8 cellular contexts compared by ENCODE assay signal in the genomic region with DNA sequence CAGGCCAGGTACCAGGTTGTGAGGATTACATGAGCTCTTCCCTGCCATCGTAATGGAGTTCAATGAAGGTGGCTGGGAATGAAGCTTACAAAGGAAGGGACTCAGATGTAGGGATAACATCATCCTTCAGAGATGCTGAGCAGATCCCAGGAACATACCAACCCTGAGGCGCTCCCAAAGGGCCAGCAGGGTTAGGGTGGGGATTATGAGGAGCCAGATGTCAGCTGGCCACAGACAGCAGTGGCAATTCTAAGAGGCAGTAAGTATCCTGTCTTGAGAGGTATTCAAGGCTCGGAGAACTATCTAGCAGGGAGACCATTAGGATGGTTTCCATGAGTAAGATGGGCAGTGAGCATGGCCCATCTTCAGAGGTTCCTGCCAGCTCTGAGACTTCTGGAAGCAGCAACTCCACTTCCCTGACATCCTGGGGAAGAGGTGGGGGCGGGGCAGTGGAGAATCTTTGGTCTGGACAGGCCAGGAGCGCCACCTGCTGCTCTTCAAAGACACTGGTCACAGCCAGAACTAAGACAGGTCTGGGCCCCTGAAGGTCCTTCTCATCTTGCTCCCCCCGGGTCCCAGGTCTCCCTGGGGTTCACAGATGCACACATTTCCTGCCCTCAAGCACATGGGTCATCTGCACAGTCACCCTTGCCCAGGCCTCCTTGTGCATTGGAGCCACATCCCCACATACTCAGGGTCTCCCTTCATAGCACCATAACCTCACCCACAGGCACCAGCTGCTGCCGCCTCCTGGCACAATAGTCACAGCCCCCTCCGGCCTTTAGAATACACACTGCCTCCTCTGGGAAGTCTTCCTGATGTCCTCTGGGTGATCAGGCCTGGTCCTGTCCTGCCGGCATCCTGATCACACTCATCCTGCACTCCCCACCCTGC. TPM values are rescaled to one million over a fixed set of nuclear protein-coding genes. Genes with fewer than 3 reads are reported as not detected.
A peak's percentile ranks its signal among the peaks of the same experiment; 100 is the strongest.
DNase-seq lines count a peak whose midpoint lies in the region; ATAC-seq and TF ChIP-seq lines count a peak whose summit lies in the region.

No MANE protein-coding gene starts in this region.

- peak; percentile 100 for TF ChIP-seq RAD21 in Ishikawa (IDR thresholded peaks at IDR 0.05; ENCODE audit: low read depth)

- peak; percentile 89 for TF ChIP-seq CTCF in OCI-LY1 (IDR thresholded peaks at IDR 0.05; ENCODE audit: low read length)
- TF ChIP-seq CTCF in fibroblast of the aortic adventitia (IDR thresholded peaks at IDR 0.05; ENCODE audit: insufficient read depth, low read length) = peak; percentile 89
- peak; percentile 77 for TF ChIP-seq CTCF in nephron progenitor cell (IDR thresholded peaks at IDR 0.05)
- TF ChIP-seq CTCF in thyroid gland (IDR thresholded peaks at IDR 0.05) = peak; percentile 60 to 92 (median 88)

- no peak overlapping the region for H2AFZ ChIP-seq in OCI-LY1 (ENCODE audit: low read length)

- H3K36me3 Mint-ChIP-seq in activated T-cell treated with anti-CD3 and anti-CD28 coated beads, Interleukin-2, amount 50 U/mL, for 72 hours (ENCODE audit: insufficient read depth in 2 of 2) = peaks cover 0 to 3% of the 10 kb centered on the region in 2 donors
- H3K36me3 Mint-ChIP-seq in nephron progenitor cell (ENCODE audit: low read depth) = no peaks in the 10 kb centered on the region

- H3K27ac ChIP-seq in OCI-LY1 (ENCODE audit: low read depth, low read length, poor library complexity, severe bottlenecking) (no peak overlapping the region), thyroid gland (no peak overlapping the region)

- H3K27me3 ChIP-seq in OCI-LY1 (ENCODE audit: insufficient read depth, low read length) (peaks cover 8% of the 10 kb centered on the region; the same call in 1 of the 2 replicates), thyroid gland (no peaks in the 10 kb centered on the region)

- no peak overlapping the region for H3K4me3 Mint-ChIP-seq in activated T-cell treated with anti-CD3 and anti-CD28 coated beads, Interleukin-2, amount 50 U/mL, for 72 hours
- H3K4me3 Mint-ChIP-seq in nephron progenitor cell = no peak overlapping the region

- no peaks in the 10 kb centered on the region for H3K9me3 ChIP-seq in OCI-LY1 (ENCODE audit: low read length)
- H3K9me3 ChIP-seq in thyroid gland = no peaks in the 10 kb centered on the region

- no peaks in the 10 kb centered on the region for H4K20me1 ChIP-seq in OCI-LY1 (ENCODE audit: insufficient read depth, low read length)

- H3K9me3 Mint-ChIP-seq in activated T-cell treated with anti-CD3 and anti-CD28 coated beads, Interleukin-2, amount 50 U/mL, for 72 hours = no peaks in the 10 kb centered on the region
- no peaks in the 10 kb centered on the region for H3K9me3 Mint-ChIP-seq in nephron progenitor cell

- peaks cover 5% of the 10 kb centered on the region for H3K4me1 Mint-ChIP-seq in activated T-cell treated with anti-CD3 and anti-CD28 coated beads, Interleukin-2, amount 50 U/mL, for 72 hours (ENCODE audit: low read depth)
- H3K4me1 Mint-ChIP-seq in nephron progenitor cell = peaks cover 39% of the 10 kb centered on the region

- no peak overlapping the region for H3K9ac ChIP-seq in OCI-LY1 (ENCODE audit: low read length)

- no peaks in the 10 kb centered on the region for H3F3A ChIP-seq in OCI-LY1 (ENCODE audit: insufficient read depth, low read length)

- 44% methylated on average over 9 of the region's 9 CpGs for WGBS in thyroid gland, 2 donors

- no peaks in the 10 kb centered on the region for H3K79me2 ChIP-seq in OCI-LY1 (ENCODE audit: insufficient read depth, low read length)

- no peak overlapping the region for H3K4me2 ChIP-seq in OCI-LY1 (ENCODE audit: low read length)

- TF ChIP-seq EP300 in Ishikawa (IDR thresholded peaks at IDR 0.05; ENCODE audit: borderline replicate concordance) = no peak

- H3K36me3 ChIP-seq in OCI-LY1 (ENCODE audit: insufficient read depth, low read length) (no peaks in the 10 kb centered on the region), thyroid gland (no peaks in the 10 kb centered on the region)

- DNase-seq in DMS114 treated with DMSO at 0.1 percent for 48 hours (lab: John Stamatoyannopoulos, UW; ENCODE audit: unreplicated experiment) (peak; percentile 76), fibroblast of the aortic adventitia (ENCODE audit: low read depth) (peak; percentile 81), nephron progenitor cell (peak; percentile 90), thyroid gland (peak; percentile 91 to 92)
- peak; percentile 58 to 68 for DNase-seq in activated T-cell treated with anti-CD3 and anti-CD28 coated beads, Interleukin-2, amount 50 U/mL, for 72 hours

- TF ChIP-seq POLR2A in thyroid gland (IDR thresholded peaks at IDR 0.05) = no peak

- peaks cover 32% of the 10 kb centered on the region for H3K27me3 Mint-ChIP-seq in activated T-cell treated with anti-CD3 and anti-CD28 coated beads, Interleukin-2, amount 50 U/mL, for 72 hours (ENCODE audit: low read depth)
- H3K27me3 Mint-ChIP-seq in nephron progenitor cell (ENCODE audit: low read depth, poor library complexity) = peaks cover 28% of the 10 kb centered on the region

- H3K9me2 ChIP-seq in OCI-LY1 (ENCODE audit: low read depth, low read length) = no peaks in the 10 kb centered on the region

- H3K4me1 ChIP-seq in OCI-LY1 (ENCODE audit: insufficient read depth, low read length, severe bottlenecking) (peaks cover 11% of the 10 kb centered on the region), thyroid gland (peaks cover 19 to 35% of the 10 kb centered on the region in 2 donors)

- peak; percentile 38 to 43 for ATAC-seq in activated T-cell treated with anti-CD3 and anti-CD28 coated beads, Interleukin-2, amount 50 U/mL, for 72 hours (replicated peaks in 1 of 2)
- no peak for ATAC-seq in GM21737 (IDR thresholded peaks at IDR 0.05; ENCODE audit: unreplicated experiment)

- H3K4me3 ChIP-seq in OCI-LY1 (ENCODE audit: low read depth, low read length, poor library complexity, severe bottlenecking) (no peak overlapping the region), fibroblast of the aortic adventitia (ENCODE audit: low read depth, low read length) (no peak overlapping the region), thyroid gland (replicated peaks in 1 of 3) (no peak overlapping the region)

- intact Hi-C loops in thyroid gland (cut with DNase I) = loop anchor here (2.0 to 5.0 kb wide), 3 partner anchors 109 to 191 kb away; no protein-coding TSS in a partner anchor

- no peak overlapping the region for H3K27ac Mint-ChIP-seq in activated T-cell treated with anti-CD3 and anti-CD28 coated beads, Interleukin-2, amount 50 U/mL, for 72 hours
- no peak overlapping the region for H3K27ac Mint-ChIP-seq in nephron progenitor cell

TF ChIP-seq in Ishikawa, 13 proteins besides CTCF, POLR2A, EP300 and RAD21:
- no peak for TF ChIP-seq FOXM1 (IDR thresholded peaks at IDR 0.05; ENCODE audit: borderline replicate concordance, low read depth)
- TF ChIP-seq YY1 (IDR thresholded peaks at IDR 0.05; ENCODE audit: low read depth) = no peak
- TF ChIP-seq, protein P1, sequence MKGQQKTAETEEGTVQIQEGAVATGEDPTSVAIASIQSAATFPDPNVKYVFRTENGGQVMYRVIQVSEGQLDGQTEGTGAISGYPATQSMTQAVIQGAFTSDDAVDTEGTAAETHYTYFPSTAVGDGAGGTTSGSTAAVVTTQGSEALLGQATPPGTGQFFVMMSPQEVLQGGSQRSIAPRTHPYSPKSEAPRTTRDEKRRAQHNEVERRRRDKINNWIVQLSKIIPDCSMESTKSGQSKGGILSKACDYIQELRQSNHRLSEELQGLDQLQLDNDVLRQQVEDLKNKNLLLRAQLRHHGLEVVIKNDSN (IDR thresholded peaks at IDR 0.05) = no peak
- TF ChIP-seq NFIC (IDR thresholded peaks at IDR 0.05) = no peak
- no peak for TF ChIP-seq TEAD4 (IDR thresholded peaks at IDR 0.05)
- TF ChIP-seq CREB1 (IDR thresholded peaks at IDR 0.05; ENCODE audit: low read depth) = no peak
- TF ChIP-seq TCF12 (IDR thresholded peaks at IDR 0.05; ENCODE audit: low read depth) = no peak; the same call in 1 of the 2 replicates
- no peak for TF ChIP-seq TAF1 (IDR thresholded peaks at IDR 0.05; ENCODE audit: low read depth)
- no peak for TF ChIP-seq CEBPB (IDR thresholded peaks at IDR 0.05)
- TF ChIP-seq, protein P2, sequence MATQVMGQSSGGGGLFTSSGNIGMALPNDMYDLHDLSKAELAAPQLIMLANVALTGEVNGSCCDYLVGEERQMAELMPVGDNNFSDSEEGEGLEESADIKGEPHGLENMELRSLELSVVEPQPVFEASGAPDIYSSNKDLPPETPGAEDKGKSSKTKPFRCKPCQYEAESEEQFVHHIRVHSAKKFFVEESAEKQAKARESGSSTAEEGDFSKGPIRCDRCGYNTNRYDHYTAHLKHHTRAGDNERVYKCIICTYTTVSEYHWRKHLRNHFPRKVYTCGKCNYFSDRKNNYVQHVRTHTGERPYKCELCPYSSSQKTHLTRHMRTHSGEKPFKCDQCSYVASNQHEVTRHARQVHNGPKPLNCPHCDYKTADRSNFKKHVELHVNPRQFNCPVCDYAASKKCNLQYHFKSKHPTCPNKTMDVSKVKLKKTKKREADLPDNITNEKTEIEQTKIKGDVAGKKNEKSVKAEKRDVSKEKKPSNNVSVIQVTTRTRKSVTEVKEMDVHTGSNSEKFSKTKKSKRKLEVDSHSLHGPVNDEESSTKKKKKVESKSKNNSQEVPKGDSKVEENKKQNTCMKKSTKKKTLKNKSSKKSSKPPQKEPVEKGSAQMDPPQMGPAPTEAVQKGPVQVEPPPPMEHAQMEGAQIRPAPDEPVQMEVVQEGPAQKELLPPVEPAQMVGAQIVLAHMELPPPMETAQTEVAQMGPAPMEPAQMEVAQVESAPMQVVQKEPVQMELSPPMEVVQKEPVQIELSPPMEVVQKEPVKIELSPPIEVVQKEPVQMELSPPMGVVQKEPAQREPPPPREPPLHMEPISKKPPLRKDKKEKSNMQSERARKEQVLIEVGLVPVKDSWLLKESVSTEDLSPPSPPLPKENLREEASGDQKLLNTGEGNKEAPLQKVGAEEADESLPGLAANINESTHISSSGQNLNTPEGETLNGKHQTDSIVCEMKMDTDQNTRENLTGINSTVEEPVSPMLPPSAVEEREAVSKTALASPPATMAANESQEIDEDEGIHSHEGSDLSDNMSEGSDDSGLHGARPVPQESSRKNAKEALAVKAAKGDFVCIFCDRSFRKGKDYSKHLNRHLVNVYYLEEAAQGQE (IDR thresholded peaks at IDR 0.05; ENCODE audit: low read depth) = no peak
- TF ChIP-seq, protein P3, sequence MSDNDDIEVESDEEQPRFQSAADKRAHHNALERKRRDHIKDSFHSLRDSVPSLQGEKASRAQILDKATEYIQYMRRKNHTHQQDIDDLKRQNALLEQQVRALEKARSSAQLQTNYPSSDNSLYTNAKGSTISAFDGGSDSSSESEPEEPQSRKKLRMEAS (IDR thresholded peaks at IDR 0.05) = no peak
- no peak for TF ChIP-seq ZBTB7A (IDR thresholded peaks at IDR 0.05; ENCODE audit: low read depth)
- TF ChIP-seq EGR1 (IDR thresholded peaks at IDR 0.05) = no peak

RNA-seq across cellular contexts. Expression of a gene that starts 2.8 kb away (rescaled TPM):
- under 1 TPM; 0.12 to 0.25 TPM for total RNA-seq in activated T-cell treated with anti-CD3 and anti-CD28 coated beads, Interleukin-2, amount 50 U/mL, for 72 hours
- 26.8 and 47.5 TPM in 2 replicates for total RNA-seq in fibroblast of the aortic adventitia (ENCODE audit: low replicate concordance)
- total RNA-seq in thyroid gland = 10 to 100 TPM; 13.2 to 19.5 (median 15.9) TPM

Comparison
In these comparisons a context has a peak if more than half of its experiments do, and no peak if none do; other contexts are left out.
1. RNA of a gene that starts 2.8 kb away (total RNA-seq): 26.8 to 47.5 TPM in fibroblast of the aortic adventitia and 13.2 to 19.5 TPM in thyroid gland; 0.12 to 0.25 TPM in activated T-cell treated with anti-CD3 and anti-CD28 coated beads, Interleukin-2, amount 50 U/mL, for 72 hours; every median in the first group is over 10 times any median in the second.
2. Peak in every context shown above with its lines, with median percentiles within 50 percentile points of each other: DNase-seq and CTCF ChIP-seq.